1 cellular context compared by ENCODE assay signal in the genomic region with DNA sequence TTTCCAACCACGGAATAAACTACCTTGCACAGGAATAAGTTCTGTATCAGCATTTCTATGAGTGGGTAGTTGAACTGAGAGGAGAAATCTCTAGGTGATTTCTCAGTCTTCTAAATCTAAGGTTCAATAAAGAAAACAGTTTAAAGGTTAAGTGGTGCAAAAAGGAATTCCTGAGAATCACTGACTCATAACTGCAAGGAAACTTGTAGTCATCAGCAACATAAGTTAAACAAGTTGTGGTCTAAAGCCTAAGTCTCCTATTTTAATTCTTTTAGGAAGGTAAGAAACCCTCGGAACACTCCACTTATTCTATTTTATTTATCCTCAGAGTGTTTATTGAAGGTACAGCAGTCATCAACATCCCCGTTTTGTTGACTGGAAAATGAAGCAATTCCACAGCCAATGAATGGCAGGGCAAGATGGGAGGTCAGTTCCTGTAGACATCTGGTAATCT.
TF ChIP-seq lines count a peak whose summit lies in the region.

No MANE protein-coding gene starts in this region.

TF ChIP-seq in K562, 482 proteins besides CTCF, POLR2A, EP300 and RAD21 (continued from another document):
- TF ChIP-seq CC2D1A (IDR thresholded peaks at IDR 0.05) (no peak), TARDBP (IDR thresholded peaks at IDR 0.05) (no peak), GABPB1 (CRISPR knock-in tag; IDR thresholded peaks at IDR 0.05) (no peak), ZNF217 (CRISPR knock-in tag; IDR thresholded peaks at IDR 0.05) (no peak), NRF1 (conservative IDR thresholded peaks at IDR 0.05 in 1 of 2, IDR thresholded peaks at IDR 0.05 in 1 of 2) (no peak)
- TF ChIP-seq, protein P1, sequence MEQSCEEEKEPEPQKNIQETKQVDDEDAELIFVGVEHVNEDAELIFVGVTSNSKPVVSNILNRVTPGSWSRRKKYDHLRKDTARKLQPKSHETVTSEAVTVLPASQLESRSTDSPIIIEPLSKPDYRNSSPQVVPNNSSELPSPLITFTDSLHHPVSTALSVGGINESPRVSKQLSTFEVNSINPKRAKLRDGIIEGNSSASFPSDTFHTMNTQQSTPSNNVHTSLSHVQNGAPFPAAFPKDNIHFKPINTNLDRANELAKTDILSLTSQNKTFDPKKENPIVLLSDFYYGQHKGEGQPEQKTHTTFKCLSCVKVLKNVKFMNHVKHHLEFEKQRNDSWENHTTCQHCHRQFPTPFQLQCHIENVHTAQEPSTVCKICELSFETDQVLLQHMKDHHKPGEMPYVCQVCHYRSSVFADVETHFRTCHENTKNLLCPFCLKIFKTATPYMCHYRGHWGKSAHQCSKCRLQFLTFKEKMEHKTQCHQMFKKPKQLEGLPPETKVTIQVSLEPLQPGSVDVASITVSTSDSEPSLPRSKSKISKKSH (CRISPR knock-in tag; IDR thresholded peaks at IDR 0.05) = no peak
